Comparison of ENCODE assay signal across 8 cellular contexts in the genomic region with DNA sequence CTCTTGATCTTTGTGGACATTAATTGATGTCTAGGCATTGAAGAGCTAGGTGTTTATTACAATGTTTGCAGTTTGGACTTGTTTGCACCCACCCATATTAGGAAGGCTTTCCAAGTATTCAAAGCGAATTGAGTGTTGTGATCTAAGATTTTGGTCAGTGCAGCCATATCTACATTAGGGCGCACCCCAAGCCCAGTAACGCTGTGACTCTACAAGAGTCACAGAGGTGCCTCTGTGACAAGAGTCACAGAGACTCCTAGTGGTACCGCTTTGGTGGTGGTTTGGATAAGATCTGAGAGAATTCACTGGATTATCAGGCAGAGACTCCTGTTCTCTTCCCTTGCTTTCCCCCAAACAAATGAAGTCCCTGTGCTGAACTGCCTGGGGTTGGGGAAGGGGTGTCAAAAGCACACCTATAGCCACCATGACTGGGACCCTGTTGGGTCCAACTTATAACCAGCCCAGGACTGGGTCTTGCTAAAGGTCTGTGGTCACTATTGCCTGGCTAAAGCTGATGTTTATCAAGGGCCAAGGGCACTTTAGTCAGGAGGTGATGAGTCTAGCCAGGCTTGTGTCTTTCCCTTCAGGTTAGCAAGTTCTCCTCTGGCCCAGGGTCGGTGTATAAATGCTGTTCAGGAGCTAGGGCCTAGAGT.
DNase-seq lines count a peak whose midpoint lies in the region; ATAC-seq and TF ChIP-seq lines count a peak whose summit lies in the region.

No MANE protein-coding gene starts in this region.

- H3K9me3 ChIP-seq in Caco-2 (no peaks in the 10 kb centered on the region), adipocyte (ENCODE audit: control insufficient read depth, low read length) (no peaks in the 10 kb centered on the region), T-helper 17 cell (ENCODE audit: control insufficient read depth, low read length, poor library complexity, severe bottlenecking) (no peaks in the 10 kb centered on the region)

- DNase-seq in Caco-2, result peak; percentile 67 to 69
- DNase-seq in NCI-H1048 (lab: John Stamatoyannopoulos, UW), result peak; percentile 2
- DNase-seq in adipocyte (ENCODE audit: low read depth), result peak; percentile 40
- no peak for DNase-seq in left lobe of liver (ENCODE audit: low spot score)
- DNase-seq in stimulated activated CD4-positive, alpha-beta T cell treated with anti-CD3 and anti-CD28 coated beads, Interleukin-4, amount 100 ng/mL, for 1 hour, result no peak
- no peak for DNase-seq in T-helper 17 cell

- H3K9ac ChIP-seq in adipocyte (ENCODE audit: low read length), result no peak overlapping the region

- H3K4me1 Mint-ChIP-seq in Caco-2 (ENCODE audit: low read depth, unreplicated experiment), result no peaks in the 10 kb centered on the region
- no peaks in the 10 kb centered on the region for H3K4me1 Mint-ChIP-seq in T-helper 17 cell

- no peak overlapping the region for H3K4me3 Mint-ChIP-seq in Caco-2 (ENCODE audit: unreplicated experiment)
- H3K4me3 Mint-ChIP-seq in T-helper 17 cell, result no peak overlapping the region

- H3K27me3 ChIP-seq in Caco-2 (replicated peaks; ENCODE audit: control insufficient read depth, insufficient read depth, low read length), result no peaks in the 10 kb centered on the region
- no peaks in the 10 kb centered on the region for H3K27me3 ChIP-seq in adipocyte (replicated peaks; ENCODE audit: control insufficient read depth, insufficient read depth, low read length)

- ATAC-seq in GM18519 (IDR thresholded peaks at IDR 0.05; ENCODE audit: low FRiP score, unreplicated experiment) (peak; percentile 100), HG02840 (IDR thresholded peaks at IDR 0.05; ENCODE audit: low FRiP score, unreplicated experiment) (peak; percentile 90), left lobe of liver (peak; percentile 78), T-helper 17 cell (no peak)

- intact Hi-C loops in Caco-2 (cut with micrococcal nuclease; ENCODE audit: unreplicated experiment), result loop anchor here (1.0 kb wide), 6 partner anchors 66 to 1530 kb away; no protein-coding TSS in a partner anchor

- TF ChIP-seq CTCF in Caco-2 (IDR thresholded peaks at IDR 0.05; ENCODE audit: insufficient read depth in 1 of 2, low read depth in 1 of 2, low read length in 1 of 2, severe bottlenecking in 1 of 2, unreplicated experiment in 1 of 2), result peak; percentile 66 to 67

- CTCF ChIA-PET in Caco-2 (lab: Charles Lee), result interaction anchor here (0.5 to 1.9 kb wide), 4 partner anchors 66 to 1499 kb away, joined by 3 to 11 read pairs (median 4); no protein-coding TSS in a partner anchor

- no peaks in the 10 kb centered on the region for H3K9me3 Mint-ChIP-seq in Caco-2 (ENCODE audit: unreplicated experiment)

- H3K4me1 ChIP-seq in Caco-2, result no peaks in the 10 kb centered on the region
- peaks cover 8% of the 10 kb centered on the region for H3K4me1 ChIP-seq in adipocyte (ENCODE audit: control insufficient read depth, insufficient read depth, low read length)

- no TSS peak for BruUV-seq in Caco-2 (replicated peaks; lab: Mats Ljungman, UMichigan)

- H3K36me3 Mint-ChIP-seq in Caco-2 (ENCODE audit: insufficient read depth, unreplicated experiment), result no peaks in the 10 kb centered on the region
- H3K36me3 Mint-ChIP-seq in T-helper 17 cell (ENCODE audit: low read depth), result no peaks in the 10 kb centered on the region

- POLR2A ChIA-PET in Caco-2 (lab: Charles Lee), result no interaction called here

- H3K4me3 ChIP-seq in Caco-2 (ENCODE audit: low read depth, low read length), result no peak overlapping the region
- H3K4me3 ChIP-seq in adipocyte (ENCODE audit: low read length), result no peak overlapping the region

- H3K36me3 ChIP-seq in Caco-2 (ENCODE audit: control insufficient read depth, insufficient read depth, low read length), result no peaks in the 10 kb centered on the region
- no peaks in the 10 kb centered on the region for H3K36me3 ChIP-seq in adipocyte (ENCODE audit: control insufficient read depth, insufficient read depth, low read length, severe bottlenecking)

- no peaks in the 10 kb centered on the region for H3K27me3 Mint-ChIP-seq in Caco-2 (ENCODE audit: insufficient read depth, unreplicated experiment)
- no peaks in the 10 kb centered on the region for H3K27me3 Mint-ChIP-seq in T-helper 17 cell

- H3K27ac Mint-ChIP-seq in Caco-2 (ENCODE audit: unreplicated experiment) (no peak overlapping the region), T-helper 17 cell (no peak overlapping the region)

Comparison
In these comparisons a context has a peak if more than half of its experiments do, and no peak if none do; other contexts are left out.
1. DNase-seq: peak in Caco-2 (2 of 2), NCI-H1048 (single experiment) and adipocyte (single experiment); none in left lobe of liver (single experiment), stimulated activated CD4-positive, alpha-beta T cell treated with anti-CD3 and anti-CD28 coated beads, Interleukin-4, amount 100 ng/mL, for 1 hour (single experiment) and T-helper 17 cell (0 of 3).